ENCODE assay signal across 10 cellular contexts in genomic region chr6:26328265-26328844, GRCh38. TPM values are rescaled to one million over a fixed set of nuclear protein-coding genes. Genes with fewer than 3 reads are reported as not detected.
DNase-seq lines count a peak whose midpoint lies in the region; ATAC-seq and TF ChIP-seq lines count a peak whose summit lies in the region.
"Had no signal": no experiment of that assay in that cellular context is flagged by ENCODE, and none has a peak within 500 bp of the region (broad histone marks: within the 10 kb centered on the region; RNA-seq: fewer than 3 reads in every experiment).

No MANE protein-coding gene starts in this region.

- H3K9me3 ChIP-seq in CD8-positive, alpha-beta T cell (ENCODE audit: low read length): no peaks in the 10 kb centered on the region
- H3K9me3 ChIP-seq in HAP-1: no peaks in the 10 kb centered on the region
- no peaks in the 10 kb centered on the region for H3K9me3 ChIP-seq in WERI-Rb-1 (ENCODE audit: severe bottlenecking)
- H3K9me3 ChIP-seq in iPS-18a (ENCODE audit: control insufficient read depth, low read depth, low read length): no peaks in the 10 kb centered on the region

- ATAC-seq in CD8-positive, alpha-beta T cell: peak; percentile 39
- no peak for ATAC-seq in sciatic nerve
- no peak for ATAC-seq in GM21367 (IDR thresholded peaks at IDR 0.05; ENCODE audit: unreplicated experiment)

- no peaks in the 10 kb centered on the region for H3K36me3 ChIP-seq in CD8-positive, alpha-beta T cell (ENCODE audit: insufficient read depth, low read length)
- no peaks in the 10 kb centered on the region for H3K36me3 ChIP-seq in HAP-1 (replicated peaks)
- no peaks in the 10 kb centered on the region for H3K36me3 ChIP-seq in WERI-Rb-1
- H3K36me3 ChIP-seq in iPS-18a (ENCODE audit: control insufficient read depth, low read depth, low read length): no peaks in the 10 kb centered on the region

- peaks cover 53% of the 10 kb centered on the region for H3K4me1 Mint-ChIP-seq in CD8-positive, alpha-beta T cell (ENCODE audit: low read depth)

- H3K36me3 Mint-ChIP-seq in CD8-positive, alpha-beta T cell: no peaks in the 10 kb centered on the region

- H3K4me3 Mint-ChIP-seq in CD8-positive, alpha-beta T cell: peak overlapping the region; percentile 82

- intact Hi-C loops in CD8-positive, alpha-beta T cell (cut with DNase I, micrococcal nuclease): loop anchor here (2.0 to 10.0 kb wide), 5 partner anchors 56 to 1566 kb away; a partner anchor contains a TSS
- intact Hi-C loops in sciatic nerve (cut with DNase I): no loop called here
- intact Hi-C loops in cardiac septum (cut with DNase I): no loop called here

- in situ Hi-C loops in HAP-1 (cut with MboI; ENCODE audit: low sequenced_read_pairs): loop anchor here (5.0 kb wide), 1 partner anchor 209 kb away; the partner anchor contains the start of gene HMGN4

- peak in 2 of 7 experiments; percentile 24 to 52 for DNase-seq in CD8-positive, alpha-beta T cell
- DNase-seq in HAP-1 (ENCODE audit: low spot score in 2 of 2): peak; percentile 39 to 68
- no peak for DNase-seq in WERI-Rb-1
- no peak for DNase-seq in sciatic nerve (ENCODE audit: low spot score)
- no peak for DNase-seq in cardiac septum (ENCODE audit: low spot score)
- DNase-seq in nucleus accumbens (lab: John Stamatoyannopoulos, UW): no peak
- DNase-seq: activated gamma-delta T cell treated with Interleukin-2 at 50 U/mL for 16 hours, NCI-H2107 had no signal

- H3K9me3 Mint-ChIP-seq in CD8-positive, alpha-beta T cell: peaks cover 3% of the 10 kb centered on the region

- H3K27ac Mint-ChIP-seq in CD8-positive, alpha-beta T cell: peak overlapping the region; percentile 60

- peaks cover 18% of the 10 kb centered on the region for H3K4me1 ChIP-seq in CD8-positive, alpha-beta T cell (ENCODE audit: insufficient read depth, low read length)
- H3K4me1 ChIP-seq in HAP-1 (peaks cover 17% of the 10 kb centered on the region), iPS-18a (ENCODE audit: control insufficient read depth, low read depth, low read length) (peaks cover 4% of the 10 kb centered on the region)

- H3K9ac ChIP-seq in iPS-18a (ENCODE audit: low read length): peak overlapping the region; percentile 40

- peak overlapping the region; percentile 5 for H3K4me3 ChIP-seq in CD8-positive, alpha-beta T cell (ENCODE audit: low read depth, low read length)
- H3K4me3 ChIP-seq in HAP-1 (peak overlapping the region; percentile 45), WERI-Rb-1 (ENCODE audit: low read depth, low read length) (peak overlapping the region; percentile 98), iPS-18a (ENCODE audit: low read length) (peak overlapping the region; percentile 100)

- H3K27ac ChIP-seq in CD8-positive, alpha-beta T cell (ENCODE audit: low read depth, low read length): no peak overlapping the region
- H3K27ac ChIP-seq in WERI-Rb-1 (no peak overlapping the region), iPS-18a (ENCODE audit: low read length) (no peak overlapping the region)

- peaks cover 27% of the 10 kb centered on the region for H3K27me3 Mint-ChIP-seq in CD8-positive, alpha-beta T cell (ENCODE audit: low read depth)

- H3K27me3 ChIP-seq in CD8-positive, alpha-beta T cell (ENCODE audit: insufficient read depth, low read length): peaks cover 10% of the 10 kb centered on the region
- no peaks in the 10 kb centered on the region for H3K27me3 ChIP-seq in HAP-1 (ENCODE audit: low read depth)
- H3K27me3 ChIP-seq in WERI-Rb-1 (ENCODE audit: insufficient read depth, low read depth, severe bottlenecking): no peaks in the 10 kb centered on the region
- peaks cover 38% of the 10 kb centered on the region for H3K27me3 ChIP-seq in iPS-18a (ENCODE audit: control insufficient read depth, insufficient read depth, low read length)

- POLR2A ChIA-PET in CD8-positive, alpha-beta T cell (lab: Charles Lee): interaction anchor here (0.9 to 3.1 kb wide), 9 partner anchors 11 to 241 kb away, joined by 4 to 14 read pairs (median 5); a partner anchor contains a TSS

- TF ChIP-seq CTCF in CD8-positive, alpha-beta T cell (IDR thresholded peaks at IDR 0.05): no peak
- no peak for TF ChIP-seq CTCF in WERI-Rb-1 (IDR thresholded peaks at IDR 0.05; ENCODE audit: low read depth, low read length)

- CTCF ChIA-PET in CD8-positive, alpha-beta T cell (lab: Charles Lee): interaction anchor here (1.4 to 6.4 kb wide), 4 partner anchors 14 to 268 kb away, joined by 6 to 52 read pairs (median 10); no protein-coding TSS in a partner anchor

RNA-seq across cellular contexts. Expression of gene BTN3A2, which starts 36.6 kb away (rescaled TPM):
- 10 to 100 TPM; 38.4 to 43.6 TPM for total RNA-seq in CD8-positive, alpha-beta T cell
- total RNA-seq in sciatic nerve (35.8 TPM), cardiac septum (9.2 TPM)

RNA-seq across cellular contexts. Expression of gene BTN2A2, which starts 54.6 kb away (rescaled TPM):
- total RNA-seq in CD8-positive, alpha-beta T cell: 10 to 100 TPM; 14.1 to 15.5 TPM
- total RNA-seq in sciatic nerve (12.5 TPM), cardiac septum (2.8 TPM)

Comparison
In these comparisons a context has a peak if more than half of its experiments do, and no peak if none do; other contexts are left out.
1. DNase-seq: peak in HAP-1 (2 of 2); none in WERI-Rb-1 (single experiment), sciatic nerve (single experiment), cardiac septum (single experiment) and nucleus accumbens (0 of 56).
2. H3K4me3 ChIP-seq: peak in every context shown above with its lines; median percentile 100 in iPS-18a; 98 in WERI-Rb-1; 45 in HAP-1; 5 in CD8-positive, alpha-beta T cell.
3. intact Hi-C loops: an anchor here in CD8-positive, alpha-beta T cell (2.0 to 10.0 kb wide); none called in sciatic nerve and cardiac septum.